In the genomic region with DNA sequence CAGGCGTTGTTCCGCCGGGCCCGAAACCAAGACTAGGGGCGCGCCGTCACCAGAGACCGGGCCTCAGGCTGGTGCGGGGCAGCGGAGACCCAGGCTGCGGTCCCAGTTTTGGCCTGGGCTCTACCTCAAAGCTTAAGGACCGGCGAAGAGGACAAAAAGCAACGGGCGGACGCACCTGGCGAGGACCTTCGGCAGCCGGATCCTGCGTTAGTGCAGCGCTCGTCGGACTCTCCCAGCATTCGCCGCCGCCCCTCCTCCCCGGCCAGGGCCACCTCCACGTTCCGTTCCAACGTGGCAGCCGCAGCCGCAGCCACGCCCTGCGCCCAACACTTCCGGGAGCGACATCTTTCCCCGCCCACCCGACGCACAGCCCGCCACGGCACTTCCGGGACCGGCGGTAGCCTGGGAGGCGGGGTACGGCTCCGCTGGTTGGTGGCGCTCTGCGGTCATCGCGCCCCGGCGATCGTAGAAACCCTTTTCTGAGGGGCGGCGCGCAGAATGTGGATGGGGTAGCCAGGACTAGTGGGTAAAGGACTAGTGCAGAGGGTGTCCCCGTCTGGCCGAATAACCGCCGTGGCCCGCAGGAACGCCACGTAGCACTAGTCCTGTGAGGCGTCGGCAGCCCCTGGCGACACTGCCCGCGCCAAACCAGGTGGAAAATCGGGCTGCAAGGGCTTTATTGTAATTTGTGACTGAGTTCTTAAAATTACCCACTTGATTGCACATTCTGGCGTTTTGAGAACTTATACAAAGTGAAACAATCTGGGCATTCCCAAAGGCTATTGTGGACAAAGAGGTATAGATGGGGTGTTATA, we compare ENCODE assay signal across 1 cellular context.
TF ChIP-seq lines count a peak whose summit lies in the region.

A gene with protein sequence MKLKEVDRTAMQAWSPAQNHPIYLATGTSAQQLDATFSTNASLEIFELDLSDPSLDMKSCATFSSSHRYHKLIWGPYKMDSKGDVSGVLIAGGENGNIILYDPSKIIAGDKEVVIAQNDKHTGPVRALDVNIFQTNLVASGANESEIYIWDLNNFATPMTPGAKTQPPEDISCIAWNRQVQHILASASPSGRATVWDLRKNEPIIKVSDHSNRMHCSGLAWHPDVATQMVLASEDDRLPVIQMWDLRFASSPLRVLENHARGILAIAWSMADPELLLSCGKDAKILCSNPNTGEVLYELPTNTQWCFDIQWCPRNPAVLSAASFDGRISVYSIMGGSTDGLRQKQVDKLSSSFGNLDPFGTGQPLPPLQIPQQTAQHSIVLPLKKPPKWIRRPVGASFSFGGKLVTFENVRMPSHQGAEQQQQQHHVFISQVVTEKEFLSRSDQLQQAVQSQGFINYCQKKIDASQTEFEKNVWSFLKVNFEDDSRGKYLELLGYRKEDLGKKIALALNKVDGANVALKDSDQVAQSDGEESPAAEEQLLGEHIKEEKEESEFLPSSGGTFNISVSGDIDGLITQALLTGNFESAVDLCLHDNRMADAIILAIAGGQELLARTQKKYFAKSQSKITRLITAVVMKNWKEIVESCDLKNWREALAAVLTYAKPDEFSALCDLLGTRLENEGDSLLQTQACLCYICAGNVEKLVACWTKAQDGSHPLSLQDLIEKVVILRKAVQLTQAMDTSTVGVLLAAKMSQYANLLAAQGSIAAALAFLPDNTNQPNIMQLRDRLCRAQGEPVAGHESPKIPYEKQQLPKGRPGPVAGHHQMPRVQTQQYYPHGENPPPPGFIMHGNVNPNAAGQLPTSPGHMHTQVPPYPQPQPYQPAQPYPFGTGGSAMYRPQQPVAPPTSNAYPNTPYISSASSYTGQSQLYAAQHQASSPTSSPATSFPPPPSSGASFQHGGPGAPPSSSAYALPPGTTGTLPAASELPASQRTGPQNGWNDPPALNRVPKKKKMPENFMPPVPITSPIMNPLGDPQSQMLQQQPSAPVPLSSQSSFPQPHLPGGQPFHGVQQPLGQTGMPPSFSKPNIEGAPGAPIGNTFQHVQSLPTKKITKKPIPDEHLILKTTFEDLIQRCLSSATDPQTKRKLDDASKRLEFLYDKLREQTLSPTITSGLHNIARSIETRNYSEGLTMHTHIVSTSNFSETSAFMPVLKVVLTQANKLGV (minus strand): TSS at position 241 of the 815 bp plus-strand sequence. CDS start 9,217 bp downstream, outside the sequence.

TF ChIP-seq in HepG2, 621 proteins besides CTCF, POLR2A, EP300 and RAD21 (continued from another document and continues in another):
- TF ChIP-seq, protein P1, sequence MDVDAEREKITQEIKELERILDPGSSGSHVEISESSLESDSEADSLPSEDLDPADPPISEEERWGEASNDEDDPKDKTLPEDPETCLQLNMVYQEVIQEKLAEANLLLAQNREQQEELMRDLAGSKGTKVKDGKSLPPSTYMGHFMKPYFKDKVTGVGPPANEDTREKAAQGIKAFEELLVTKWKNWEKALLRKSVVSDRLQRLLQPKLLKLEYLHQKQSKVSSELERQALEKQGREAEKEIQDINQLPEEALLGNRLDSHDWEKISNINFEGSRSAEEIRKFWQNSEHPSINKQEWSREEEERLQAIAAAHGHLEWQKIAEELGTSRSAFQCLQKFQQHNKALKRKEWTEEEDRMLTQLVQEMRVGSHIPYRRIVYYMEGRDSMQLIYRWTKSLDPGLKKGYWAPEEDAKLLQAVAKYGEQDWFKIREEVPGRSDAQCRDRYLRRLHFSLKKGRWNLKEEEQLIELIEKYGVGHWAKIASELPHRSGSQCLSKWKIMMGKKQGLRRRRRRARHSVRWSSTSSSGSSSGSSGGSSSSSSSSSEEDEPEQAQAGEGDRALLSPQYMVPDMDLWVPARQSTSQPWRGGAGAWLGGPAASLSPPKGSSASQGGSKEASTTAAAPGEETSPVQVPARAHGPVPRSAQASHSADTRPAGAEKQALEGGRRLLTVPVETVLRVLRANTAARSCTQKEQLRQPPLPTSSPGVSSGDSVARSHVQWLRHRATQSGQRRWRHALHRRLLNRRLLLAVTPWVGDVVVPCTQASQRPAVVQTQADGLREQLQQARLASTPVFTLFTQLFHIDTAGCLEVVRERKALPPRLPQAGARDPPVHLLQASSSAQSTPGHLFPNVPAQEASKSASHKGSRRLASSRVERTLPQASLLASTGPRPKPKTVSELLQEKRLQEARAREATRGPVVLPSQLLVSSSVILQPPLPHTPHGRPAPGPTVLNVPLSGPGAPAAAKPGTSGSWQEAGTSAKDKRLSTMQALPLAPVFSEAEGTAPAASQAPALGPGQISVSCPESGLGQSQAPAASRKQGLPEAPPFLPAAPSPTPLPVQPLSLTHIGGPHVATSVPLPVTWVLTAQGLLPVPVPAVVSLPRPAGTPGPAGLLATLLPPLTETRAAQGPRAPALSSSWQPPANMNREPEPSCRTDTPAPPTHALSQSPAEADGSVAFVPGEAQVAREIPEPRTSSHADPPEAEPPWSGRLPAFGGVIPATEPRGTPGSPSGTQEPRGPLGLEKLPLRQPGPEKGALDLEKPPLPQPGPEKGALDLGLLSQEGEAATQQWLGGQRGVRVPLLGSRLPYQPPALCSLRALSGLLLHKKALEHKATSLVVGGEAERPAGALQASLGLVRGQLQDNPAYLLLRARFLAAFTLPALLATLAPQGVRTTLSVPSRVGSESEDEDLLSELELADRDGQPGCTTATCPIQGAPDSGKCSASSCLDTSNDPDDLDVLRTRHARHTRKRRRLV (CRISPR knock-in tag; IDR thresholded peaks at IDR 0.05): peak; percentile 90
- TF ChIP-seq, protein P2, sequence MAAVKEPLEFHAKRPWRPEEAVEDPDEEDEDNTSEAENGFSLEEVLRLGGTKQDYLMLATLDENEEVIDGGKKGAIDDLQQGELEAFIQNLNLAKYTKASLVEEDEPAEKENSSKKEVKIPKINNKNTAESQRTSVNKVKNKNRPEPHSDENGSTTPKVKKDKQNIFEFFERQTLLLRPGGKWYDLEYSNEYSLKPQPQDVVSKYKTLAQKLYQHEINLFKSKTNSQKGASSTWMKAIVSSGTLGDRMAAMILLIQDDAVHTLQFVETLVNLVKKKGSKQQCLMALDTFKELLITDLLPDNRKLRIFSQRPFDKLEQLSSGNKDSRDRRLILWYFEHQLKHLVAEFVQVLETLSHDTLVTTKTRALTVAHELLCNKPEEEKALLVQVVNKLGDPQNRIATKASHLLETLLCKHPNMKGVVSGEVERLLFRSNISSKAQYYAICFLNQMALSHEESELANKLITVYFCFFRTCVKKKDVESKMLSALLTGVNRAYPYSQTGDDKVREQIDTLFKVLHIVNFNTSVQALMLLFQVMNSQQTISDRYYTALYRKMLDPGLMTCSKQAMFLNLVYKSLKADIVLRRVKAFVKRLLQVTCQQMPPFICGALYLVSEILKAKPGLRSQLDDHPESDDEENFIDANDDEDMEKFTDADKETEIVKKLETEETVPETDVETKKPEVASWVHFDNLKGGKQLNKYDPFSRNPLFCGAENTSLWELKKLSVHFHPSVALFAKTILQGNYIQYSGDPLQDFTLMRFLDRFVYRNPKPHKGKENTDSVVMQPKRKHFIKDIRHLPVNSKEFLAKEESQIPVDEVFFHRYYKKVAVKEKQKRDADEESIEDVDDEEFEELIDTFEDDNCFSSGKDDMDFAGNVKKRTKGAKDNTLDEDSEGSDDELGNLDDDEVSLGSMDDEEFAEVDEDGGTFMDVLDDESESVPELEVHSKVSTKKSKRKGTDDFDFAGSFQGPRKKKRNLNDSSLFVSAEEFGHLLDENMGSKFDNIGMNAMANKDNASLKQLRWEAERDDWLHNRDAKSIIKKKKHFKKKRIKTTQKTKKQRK (IDR thresholded peaks at IDR 0.05; ENCODE audit: low read length): no peak
- TF ChIP-seq SAFB2 (CRISPR knock-in tag; IDR thresholded peaks at IDR 0.05; ENCODE audit: borderline replicate concordance, low read depth) (peak; percentile 97), ZFP37 (CRISPR knock-in tag; IDR thresholded peaks at IDR 0.05; ENCODE audit: borderline replicate concordance) (no peak), ZNF44 (CRISPR knock-in tag; IDR thresholded peaks at IDR 0.05) (peak; percentile 61; the same call in 1 of the 2 replicates), MATR3 (CRISPR knock-in tag; IDR thresholded peaks at IDR 0.05) (no peak), ZNF775 (CRISPR knock-in tag; IDR thresholded peaks at IDR 0.05; ENCODE audit: borderline replicate concordance) (no peak), TEAD2 (CRISPR knock-in tag; IDR thresholded peaks at IDR 0.05) (no peak), ZMYM4 (CRISPR knock-in tag; IDR thresholded peaks at IDR 0.05) (peak; percentile 94), ZNF83 (CRISPR knock-in tag; IDR thresholded peaks at IDR 0.05; ENCODE audit: borderline replicate concordance) (no peak), GATAD1 (CRISPR knock-in tag; IDR thresholded peaks at IDR 0.05) (peak; percentile 91), ZNF430 (CRISPR knock-in tag; IDR thresholded peaks at IDR 0.05) (peak; percentile 90), KLF13 (CRISPR knock-in tag; IDR thresholded peaks at IDR 0.05) (no peak), DNMT3B (CRISPR knock-in tag; conservative IDR thresholded peaks at IDR 0.05) (0 out of 2 replicates have a peak, but pooled peaks have one; percentile 36), PAWR (CRISPR knock-in tag; IDR thresholded peaks at IDR 0.05; ENCODE audit: borderline replicate concordance) (peak; percentile 53), KAT2B (IDR thresholded peaks at IDR 0.05; ENCODE audit: borderline replicate concordance, low read depth, low read length) (no peak), FOSL2 (CRISPR knock-in tag; IDR thresholded peaks at IDR 0.05) (no peak; the same call in 1 of the 2 replicates), RXRB (CRISPR knock-in tag; IDR thresholded peaks at IDR 0.05; ENCODE audit: borderline replicate concordance) (peak; percentile 78), HDAC2 (CRISPR knock-in tag; IDR thresholded peaks at IDR 0.05) (peak; percentile 54; the same call in 1 of the 2 replicates)
- TF ChIP-seq, protein P3, sequence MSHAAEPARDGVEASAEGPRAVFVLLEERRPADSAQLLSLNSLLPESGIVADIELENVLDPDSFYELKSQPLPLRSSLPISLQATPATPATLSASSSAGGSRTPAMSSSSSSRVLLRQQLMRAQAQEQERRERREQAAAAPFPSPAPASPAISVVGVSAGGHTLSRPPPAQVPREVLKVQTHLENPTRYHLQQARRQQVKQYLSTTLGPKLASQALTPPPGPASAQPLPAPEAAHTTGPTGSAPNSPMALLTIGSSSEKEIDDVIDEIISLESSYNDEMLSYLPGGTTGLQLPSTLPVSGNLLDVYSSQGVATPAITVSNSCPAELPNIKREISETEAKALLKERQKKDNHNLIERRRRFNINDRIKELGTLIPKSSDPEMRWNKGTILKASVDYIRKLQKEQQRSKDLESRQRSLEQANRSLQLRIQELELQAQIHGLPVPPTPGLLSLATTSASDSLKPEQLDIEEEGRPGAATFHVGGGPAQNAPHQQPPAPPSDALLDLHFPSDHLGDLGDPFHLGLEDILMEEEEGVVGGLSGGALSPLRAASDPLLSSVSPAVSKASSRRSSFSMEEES (CRISPR knock-in tag; IDR thresholded peaks at IDR 0.05): peak; percentile 75
- TF ChIP-seq, protein P4, sequence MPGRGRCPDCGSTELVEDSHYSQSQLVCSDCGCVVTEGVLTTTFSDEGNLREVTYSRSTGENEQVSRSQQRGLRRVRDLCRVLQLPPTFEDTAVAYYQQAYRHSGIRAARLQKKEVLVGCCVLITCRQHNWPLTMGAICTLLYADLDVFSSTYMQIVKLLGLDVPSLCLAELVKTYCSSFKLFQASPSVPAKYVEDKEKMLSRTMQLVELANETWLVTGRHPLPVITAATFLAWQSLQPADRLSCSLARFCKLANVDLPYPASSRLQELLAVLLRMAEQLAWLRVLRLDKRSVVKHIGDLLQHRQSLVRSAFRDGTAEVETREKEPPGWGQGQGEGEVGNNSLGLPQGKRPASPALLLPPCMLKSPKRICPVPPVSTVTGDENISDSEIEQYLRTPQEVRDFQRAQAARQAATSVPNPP (CRISPR knock-in tag; IDR thresholded peaks at IDR 0.05): peak; percentile 92
- TF ChIP-seq, protein P5, sequence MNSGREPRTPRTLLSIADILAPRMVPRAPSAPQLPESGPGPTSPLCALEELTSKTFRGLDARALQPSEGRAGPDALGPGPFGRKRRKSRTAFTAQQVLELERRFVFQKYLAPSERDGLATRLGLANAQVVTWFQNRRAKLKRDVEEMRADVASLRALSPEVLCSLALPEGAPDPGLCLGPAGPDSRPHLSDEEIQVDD (CRISPR knock-in tag; IDR thresholded peaks at IDR 0.05; ENCODE audit: borderline replicate concordance): peak; percentile 15; the same call in 1 of the 2 replicates
- TF ChIP-seq, protein P6, sequence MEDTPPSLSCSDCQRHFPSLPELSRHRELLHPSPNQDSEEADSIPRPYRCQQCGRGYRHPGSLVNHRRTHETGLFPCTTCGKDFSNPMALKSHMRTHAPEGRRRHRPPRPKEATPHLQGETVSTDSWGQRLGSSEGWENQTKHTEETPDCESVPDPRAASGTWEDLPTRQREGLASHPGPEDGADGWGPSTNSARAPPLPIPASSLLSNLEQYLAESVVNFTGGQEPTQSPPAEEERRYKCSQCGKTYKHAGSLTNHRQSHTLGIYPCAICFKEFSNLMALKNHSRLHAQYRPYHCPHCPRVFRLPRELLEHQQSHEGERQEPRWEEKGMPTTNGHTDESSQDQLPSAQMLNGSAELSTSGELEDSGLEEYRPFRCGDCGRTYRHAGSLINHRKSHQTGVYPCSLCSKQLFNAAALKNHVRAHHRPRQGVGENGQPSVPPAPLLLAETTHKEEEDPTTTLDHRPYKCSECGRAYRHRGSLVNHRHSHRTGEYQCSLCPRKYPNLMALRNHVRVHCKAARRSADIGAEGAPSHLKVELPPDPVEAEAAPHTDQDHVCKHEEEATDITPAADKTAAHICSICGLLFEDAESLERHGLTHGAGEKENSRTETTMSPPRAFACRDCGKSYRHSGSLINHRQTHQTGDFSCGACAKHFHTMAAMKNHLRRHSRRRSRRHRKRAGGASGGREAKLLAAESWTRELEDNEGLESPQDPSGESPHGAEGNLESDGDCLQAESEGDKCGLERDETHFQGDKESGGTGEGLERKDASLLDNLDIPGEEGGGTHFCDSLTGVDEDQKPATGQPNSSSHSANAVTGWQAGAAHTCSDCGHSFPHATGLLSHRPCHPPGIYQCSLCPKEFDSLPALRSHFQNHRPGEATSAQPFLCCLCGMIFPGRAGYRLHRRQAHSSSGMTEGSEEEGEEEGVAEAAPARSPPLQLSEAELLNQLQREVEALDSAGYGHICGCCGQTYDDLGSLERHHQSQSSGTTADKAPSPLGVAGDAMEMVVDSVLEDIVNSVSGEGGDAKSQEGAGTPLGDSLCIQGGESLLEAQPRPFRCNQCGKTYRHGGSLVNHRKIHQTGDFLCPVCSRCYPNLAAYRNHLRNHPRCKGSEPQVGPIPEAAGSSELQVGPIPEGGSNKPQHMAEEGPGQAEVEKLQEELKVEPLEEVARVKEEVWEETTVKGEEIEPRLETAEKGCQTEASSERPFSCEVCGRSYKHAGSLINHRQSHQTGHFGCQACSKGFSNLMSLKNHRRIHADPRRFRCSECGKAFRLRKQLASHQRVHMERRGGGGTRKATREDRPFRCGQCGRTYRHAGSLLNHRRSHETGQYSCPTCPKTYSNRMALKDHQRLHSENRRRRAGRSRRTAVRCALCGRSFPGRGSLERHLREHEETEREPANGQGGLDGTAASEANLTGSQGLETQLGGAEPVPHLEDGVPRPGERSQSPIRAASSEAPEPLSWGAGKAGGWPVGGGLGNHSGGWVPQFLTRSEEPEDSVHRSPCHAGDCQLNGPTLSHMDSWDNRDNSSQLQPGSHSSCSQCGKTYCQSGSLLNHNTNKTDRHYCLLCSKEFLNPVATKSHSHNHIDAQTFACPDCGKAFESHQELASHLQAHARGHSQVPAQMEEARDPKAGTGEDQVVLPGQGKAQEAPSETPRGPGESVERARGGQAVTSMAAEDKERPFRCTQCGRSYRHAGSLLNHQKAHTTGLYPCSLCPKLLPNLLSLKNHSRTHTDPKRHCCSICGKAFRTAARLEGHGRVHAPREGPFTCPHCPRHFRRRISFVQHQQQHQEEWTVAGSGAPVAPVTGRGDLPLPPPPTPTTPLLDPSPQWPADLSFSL (CRISPR knock-in tag; IDR thresholded peaks at IDR 0.05): peak; percentile 6; the same call in 1 of the 2 replicates
